1 cellular context compared by ENCODE assay signal in the genomic region with DNA sequence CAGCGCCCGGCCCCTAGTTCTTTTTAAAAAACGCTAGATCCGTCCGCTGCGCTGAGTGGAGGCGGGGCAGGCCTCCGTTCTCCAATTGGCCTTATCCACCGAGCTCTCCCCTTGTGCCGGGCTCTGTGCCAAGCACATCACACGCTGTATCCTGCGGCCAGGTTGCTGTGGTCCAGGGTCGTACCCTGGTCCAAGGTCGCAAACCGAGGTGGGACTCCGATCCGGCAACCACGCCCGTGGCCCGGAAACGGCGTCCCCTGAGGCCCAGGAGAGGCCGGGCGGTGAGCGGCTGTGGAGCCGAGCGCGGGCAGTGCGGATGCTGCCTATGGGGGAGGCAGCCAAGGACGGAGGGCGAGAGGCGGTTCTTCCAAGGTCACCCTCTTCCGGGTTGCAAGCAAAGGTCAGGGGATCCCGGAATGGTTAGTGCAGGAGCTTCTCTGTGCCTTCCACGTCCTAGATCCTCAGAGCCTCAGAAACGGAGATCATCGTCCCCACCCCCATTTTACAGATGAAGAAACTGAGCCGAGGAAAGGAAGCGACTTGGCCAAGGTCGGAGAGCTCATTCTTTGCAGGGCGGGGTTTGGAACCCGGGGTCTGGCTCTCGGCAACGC.
TF ChIP-seq lines count a peak whose summit lies in the region.

No MANE protein-coding gene starts in this region.

TF ChIP-seq in GM12878, 131 proteins besides CTCF, POLR2A, EP300 and RAD21 (continued from another document):
- TF ChIP-seq, protein P1, sequence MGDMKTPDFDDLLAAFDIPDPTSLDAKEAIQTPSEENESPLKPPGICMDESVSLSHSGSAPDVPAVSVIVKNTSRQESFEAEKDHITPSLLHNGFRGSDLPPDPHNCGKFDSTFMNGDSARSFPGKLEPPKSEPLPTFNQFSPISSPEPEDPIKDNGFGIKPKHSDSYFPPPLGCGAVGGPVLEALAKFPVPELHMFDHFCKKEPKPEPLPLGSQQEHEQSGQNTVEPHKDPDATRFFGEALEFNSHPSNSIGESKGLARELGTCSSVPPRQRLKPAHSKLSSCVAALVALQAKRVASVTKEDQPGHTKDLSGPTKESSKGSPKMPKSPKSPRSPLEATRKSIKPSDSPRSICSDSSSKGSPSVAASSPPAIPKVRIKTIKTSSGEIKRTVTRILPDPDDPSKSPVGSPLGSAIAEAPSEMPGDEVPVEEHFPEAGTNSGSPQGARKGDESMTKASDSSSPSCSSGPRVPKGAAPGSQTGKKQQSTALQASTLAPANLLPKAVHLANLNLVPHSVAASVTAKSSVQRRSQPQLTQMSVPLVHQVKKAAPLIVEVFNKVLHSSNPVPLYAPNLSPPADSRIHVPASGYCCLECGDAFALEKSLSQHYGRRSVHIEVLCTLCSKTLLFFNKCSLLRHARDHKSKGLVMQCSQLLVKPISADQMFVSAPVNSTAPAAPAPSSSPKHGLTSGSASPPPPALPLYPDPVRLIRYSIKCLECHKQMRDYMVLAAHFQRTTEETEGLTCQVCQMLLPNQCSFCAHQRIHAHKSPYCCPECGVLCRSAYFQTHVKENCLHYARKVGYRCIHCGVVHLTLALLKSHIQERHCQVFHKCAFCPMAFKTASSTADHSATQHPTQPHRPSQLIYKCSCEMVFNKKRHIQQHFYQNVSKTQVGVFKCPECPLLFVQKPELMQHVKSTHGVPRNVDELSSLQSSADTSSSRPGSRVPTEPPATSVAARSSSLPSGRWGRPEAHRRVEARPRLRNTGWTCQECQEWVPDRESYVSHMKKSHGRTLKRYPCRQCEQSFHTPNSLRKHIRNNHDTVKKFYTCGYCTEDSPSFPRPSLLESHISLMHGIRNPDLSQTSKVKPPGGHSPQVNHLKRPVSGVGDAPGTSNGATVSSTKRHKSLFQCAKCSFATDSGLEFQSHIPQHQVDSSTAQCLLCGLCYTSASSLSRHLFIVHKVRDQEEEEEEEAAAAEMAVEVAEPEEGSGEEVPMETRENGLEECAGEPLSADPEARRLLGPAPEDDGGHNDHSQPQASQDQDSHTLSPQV (IDR thresholded peaks at IDR 0.05): no peak
- TF ChIP-seq, protein P2, sequence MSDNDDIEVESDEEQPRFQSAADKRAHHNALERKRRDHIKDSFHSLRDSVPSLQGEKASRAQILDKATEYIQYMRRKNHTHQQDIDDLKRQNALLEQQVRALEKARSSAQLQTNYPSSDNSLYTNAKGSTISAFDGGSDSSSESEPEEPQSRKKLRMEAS (IDR thresholded peaks at IDR 0.05; ENCODE audit: low read depth, low read length): no peak
- no peak for TF ChIP-seq ZNF24 (IDR thresholded peaks at IDR 0.05)
- 0 out of 2 replicates have a peak, but pooled peaks have one; percentile 9 for TF ChIP-seq CREB1 (IDR thresholded peaks at IDR 0.05; ENCODE audit: low read depth)
- TF ChIP-seq EGR1 (IDR thresholded peaks at IDR 0.05; ENCODE audit: borderline replicate concordance in 1 of 2, low read depth in 2 of 2, low read length in 2 of 2): 0 out of 3 replicates have a peak, but pooled peaks of 1 of the 2 experiments have one; percentile 11
- TF ChIP-seq SIN3A (IDR thresholded peaks at IDR 0.05; ENCODE audit: low read depth, low read length): no peak
- TF ChIP-seq ETV6 (conservative IDR thresholded peaks at IDR 0.05 in 1 of 2, IDR thresholded peaks at IDR 0.05 in 1 of 2; ENCODE audit: borderline replicate concordance in 1 of 2, low read depth in 1 of 2): peak in 1 of 2 experiments; percentile 22; a peak in 1 of 4 replicates
- TF ChIP-seq, protein P3, sequence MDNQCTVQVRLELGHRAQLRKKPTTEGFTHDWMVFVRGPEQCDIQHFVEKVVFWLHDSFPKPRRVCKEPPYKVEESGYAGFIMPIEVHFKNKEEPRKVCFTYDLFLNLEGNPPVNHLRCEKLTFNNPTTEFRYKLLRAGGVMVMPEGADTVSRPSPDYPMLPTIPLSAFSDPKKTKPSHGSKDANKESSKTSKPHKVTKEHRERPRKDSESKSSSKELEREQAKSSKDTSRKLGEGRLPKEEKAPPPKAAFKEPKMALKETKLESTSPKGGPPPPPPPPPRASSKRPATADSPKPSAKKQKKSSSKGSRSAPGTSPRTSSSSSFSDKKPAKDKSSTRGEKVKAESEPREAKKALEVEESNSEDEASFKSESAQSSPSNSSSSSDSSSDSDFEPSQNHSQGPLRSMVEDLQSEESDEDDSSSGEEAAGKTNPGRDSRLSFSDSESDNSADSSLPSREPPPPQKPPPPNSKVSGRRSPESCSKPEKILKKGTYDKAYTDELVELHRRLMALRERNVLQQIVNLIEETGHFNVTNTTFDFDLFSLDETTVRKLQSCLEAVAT (IDR thresholded peaks at IDR 0.05): no peak
- no peak for TF ChIP-seq HDAC6 (IDR thresholded peaks at IDR 0.05; ENCODE audit: unreplicated experiment)
- peak; percentile 62; the same call in 1 of the 2 replicates for TF ChIP-seq ESRRA (IDR thresholded peaks at IDR 0.05; ENCODE audit: low read length)
- TF ChIP-seq ZNF217 (IDR thresholded peaks at IDR 0.05): peak; percentile 44; the same call in 1 of the 2 replicates
- TF ChIP-seq NR2F1 (conservative IDR thresholded peaks at IDR 0.05): peak; percentile 57; the same call in 1 of the 2 replicates
- TF ChIP-seq, protein P4, sequence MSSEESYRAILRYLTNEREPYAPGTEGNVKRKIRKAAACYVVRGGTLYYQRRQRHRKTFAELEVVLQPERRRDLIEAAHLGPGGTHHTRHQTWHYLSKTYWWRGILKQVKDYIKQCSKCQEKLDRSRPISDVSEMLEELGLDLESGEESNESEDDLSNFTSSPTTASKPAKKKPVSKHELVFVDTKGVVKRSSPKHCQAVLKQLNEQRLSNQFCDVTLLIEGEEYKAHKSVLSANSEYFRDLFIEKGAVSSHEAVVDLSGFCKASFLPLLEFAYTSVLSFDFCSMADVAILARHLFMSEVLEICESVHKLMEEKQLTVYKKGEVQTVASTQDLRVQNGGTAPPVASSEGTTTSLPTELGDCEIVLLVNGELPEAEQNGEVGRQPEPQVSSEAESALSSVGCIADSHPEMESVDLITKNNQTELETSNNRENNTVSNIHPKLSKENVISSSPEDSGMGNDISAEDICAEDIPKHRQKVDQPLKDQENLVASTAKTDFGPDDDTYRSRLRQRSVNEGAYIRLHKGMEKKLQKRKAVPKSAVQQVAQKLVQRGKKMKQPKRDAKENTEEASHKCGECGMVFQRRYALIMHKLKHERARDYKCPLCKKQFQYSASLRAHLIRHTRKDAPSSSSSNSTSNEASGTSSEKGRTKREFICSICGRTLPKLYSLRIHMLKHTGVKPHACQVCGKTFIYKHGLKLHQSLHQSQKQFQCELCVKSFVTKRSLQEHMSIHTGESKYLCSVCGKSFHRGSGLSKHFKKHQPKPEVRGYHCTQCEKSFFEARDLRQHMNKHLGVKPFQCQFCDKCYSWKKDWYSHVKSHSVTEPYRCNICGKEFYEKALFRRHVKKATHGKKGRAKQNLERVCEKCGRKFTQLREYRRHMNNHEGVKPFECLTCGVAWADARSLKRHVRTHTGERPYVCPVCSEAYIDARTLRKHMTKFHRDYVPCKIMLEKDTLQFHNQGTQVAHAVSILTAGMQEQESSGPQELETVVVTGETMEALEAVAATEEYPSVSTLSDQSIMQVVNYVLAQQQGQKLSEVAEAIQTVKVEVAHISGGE (CRISPR knock-in tag; IDR thresholded peaks at IDR 0.05): no peak
- no peak for TF ChIP-seq PML (IDR thresholded peaks at IDR 0.05; ENCODE audit: low read length)
